Comparison of ENCODE assay signal across 8 cellular contexts in genomic region chr20:2653511-2654383, GRCh38. TPM values are rescaled to one million over a fixed set of nuclear protein-coding genes. Genes with fewer than 3 reads are reported as not detected.
DNase-seq lines count a peak whose midpoint lies in the region; ATAC-seq, FAIRE-seq and TF ChIP-seq lines count a peak whose summit lies in the region.

No MANE protein-coding gene starts in this region.

- H3K9me3 ChIP-seq in mucosa of stomach (ENCODE audit: control insufficient read depth, low read length) = no peaks in the 10 kb centered on the region

- H3K4me1 ChIP-seq in mucosa of stomach (ENCODE audit: control insufficient read depth, insufficient read depth, low read length) = peaks cover 6% of the 10 kb centered on the region

- no peak for TF ChIP-seq CTCF in bronchial epithelial cell (IDR thresholded peaks at IDR 0.05; ENCODE audit: insufficient read depth, low read length, severe bottlenecking)

- peaks cover 34% of the 10 kb centered on the region for H3K36me3 ChIP-seq in bronchial epithelial cell (ENCODE audit: control insufficient read depth, insufficient read depth, low read length)
- H3K36me3 ChIP-seq in mucosa of stomach (ENCODE audit: control insufficient read depth, insufficient read depth, low read length) = peaks cover 26% of the 10 kb centered on the region

- H3K27me3 ChIP-seq in bronchial epithelial cell (ENCODE audit: control insufficient read depth, insufficient read depth, low read length) = no peaks in the 10 kb centered on the region
- no peaks in the 10 kb centered on the region for H3K27me3 ChIP-seq in mucosa of stomach (ENCODE audit: control insufficient read depth, insufficient read depth, low read length)

- peak; percentile 25 for DNase-seq in stimulated activated CD4-positive, alpha-beta T cell treated with anti-CD3 and anti-CD28 coated beads, Interleukin-15, amount 100 ng/mL, for 24 hours
- no peak for DNase-seq in stimulated activated CD4-positive, alpha-beta T cell treated with anti-CD3 and anti-CD28 coated beads, Interleukin-1b, Interleukin-23, amount 100 ng/mL, for 48 hours
- no peak for DNase-seq in bronchial epithelial cell (ENCODE audit: low read depth)
- no peak for DNase-seq in HK-2 (ENCODE audit: unreplicated experiment)
- no peak for DNase-seq in H4 (ENCODE audit: low spot score)
- no peak for DNase-seq in mesenteric fat pad (ENCODE audit: low spot score)

- FAIRE-seq in bronchial epithelial cell (lab: Jason Lieb, UNC) = no peak

- H3K4me3 ChIP-seq in bronchial epithelial cell (ENCODE audit: low read depth, low read length) = peak overlapping the region; percentile 52
- peak overlapping the region; percentile 33 for H3K4me3 ChIP-seq in mucosa of stomach (ENCODE audit: low read length)

- ATAC-seq in HG03135 (IDR thresholded peaks at IDR 0.05; ENCODE audit: unreplicated experiment) = no peak

- peak overlapping the region; percentile 69 for H3K9ac ChIP-seq in mucosa of stomach (ENCODE audit: low read length)

RNA-seq across cellular contexts. Expression of gene NOP56, which starts 1.3 kb away (rescaled TPM):
- 166 and 288 TPM in 2 replicates for total RNA-seq in bronchial epithelial cell
- total RNA-seq in H4 (2014; rRNA removed; shearing (Covaris generic)) = 148 and 152 TPM in 2 replicates
- 165 TPM for total RNA-seq in mesenteric fat pad

RNA-seq across cellular contexts. Expression of gene IDH3B, which starts 10.3 kb away (rescaled TPM):
- total RNA-seq in bronchial epithelial cell (96.0 and 103 TPM in 2 replicates), mesenteric fat pad (66.7 TPM)
- 117 and 138 TPM in 2 replicates for total RNA-seq in H4 (2014; rRNA removed; shearing (Covaris generic))

RNA-seq across cellular contexts. Expression of gene EBF4, which starts 38.8 kb away (rescaled TPM):
- total RNA-seq in bronchial epithelial cell (0.64 and 1.3 TPM in 2 replicates), mesenteric fat pad (6.0 TPM)
- total RNA-seq in H4 (2014; rRNA removed; shearing (Covaris generic)) = 4.1 and 4.8 TPM in 2 replicates
